Comparison of ENCODE assay signal across 14 cellular contexts in genomic region chrX:15714529-15714928, GRCh38. TPM values are rescaled to one million over a fixed set of nuclear protein-coding genes. Genes with fewer than 3 reads are reported as not detected.
DNase-seq lines count a peak whose midpoint lies in the region; ATAC-seq, FAIRE-seq and TF ChIP-seq lines count a peak whose summit lies in the region.
"Had no signal": no experiment of that assay in that cellular context is flagged by ENCODE, and none has a peak within 500 bp of the region (broad histone marks: within the 10 kb centered on the region; RNA-seq: fewer than 3 reads in every experiment).

No MANE protein-coding gene starts in this region.

- TF ChIP-seq EP300 in upper lobe of left lung (IDR thresholded peaks at IDR 0.05) = no peak

- H3K27ac ChIP-seq in adrenal gland (no peak overlapping the region), keratinocyte (ENCODE audit: control insufficient read depth, insufficient read depth, low read length) (no peak overlapping the region), upper lobe of left lung (no peak overlapping the region)
- H3K27ac ChIP-seq: ovary, transverse colon had no signal

- H3K4me1 ChIP-seq in adrenal gland (replicated peaks in 1 of 2) (no peaks in the 10 kb centered on the region), keratinocyte (ENCODE audit: control insufficient read depth, extremely low read depth, insufficient read depth, low read length) (peaks cover 13% of the 10 kb centered on the region), upper lobe of left lung (no peaks in the 10 kb centered on the region)
- H3K4me1 ChIP-seq: transverse colon had no signal

- H3K9ac ChIP-seq in keratinocyte (ENCODE audit: control insufficient read depth, extremely low read depth, insufficient read depth, low read length) = no peak overlapping the region

- H3K4me3 ChIP-seq in adrenal gland (no peak overlapping the region), keratinocyte (ENCODE audit: control insufficient read depth in 2 of 3, extremely low read depth in 1 of 3, insufficient read depth in 2 of 3, low read depth in 1 of 3, low read length in 3 of 3) (no peak overlapping the region), upper lobe of left lung (no peak overlapping the region)
- H3K4me3 ChIP-seq: ovary, transverse colon had no signal

- H4K20me1 ChIP-seq in keratinocyte (ENCODE audit: control insufficient read depth, extremely low read depth, insufficient read depth, low read length) = no peaks in the 10 kb centered on the region

- peak; percentile 26 for DNase-seq in Ammon's horn (ENCODE audit: low spot score)
- peak; percentile 25 for DNase-seq in LHCN-M2 (ENCODE audit: low read depth)
- peak in 4 of 7 donors; percentile 5 to 59 (median 40) for DNase-seq in adrenal gland
- DNase-seq in keratinocyte (ENCODE audit: low read depth, low spot score) = no peak
- no peak for DNase-seq in upper lobe of left lung
- DNase-seq: AML-193, KG1, midbrain, NCI-H2029 treated with DMSO at 0.1 percent for 48 hours, ovary, transverse colon had no signal

- intact Hi-C loops in adrenal gland (cut with DNase I) = no loop called here

- peak overlapping the region; percentile 48 for H3K4me2 ChIP-seq in keratinocyte (ENCODE audit: control insufficient read depth, extremely low read depth, insufficient read depth, low read depth, low read length)

- H3K36me3 ChIP-seq in adrenal gland (replicated peaks in 1 of 2) (no peaks in the 10 kb centered on the region), keratinocyte (ENCODE audit: control insufficient read depth in 2 of 2, extremely low read depth in 1 of 2, insufficient read depth in 2 of 2, low read length in 2 of 2) (no peaks in the 10 kb centered on the region), upper lobe of left lung (peaks cover 0 to 4% (median 0%) of the 10 kb centered on the region in 4 donors)
- H3K36me3 ChIP-seq: ovary, transverse colon had no signal

- H2AFZ ChIP-seq in keratinocyte (ENCODE audit: control insufficient read depth, low read length) = no peak overlapping the region

- peak; percentile 81 for FAIRE-seq in keratinocyte (lab: Jason Lieb, UNC)

- H3K27me3 ChIP-seq in adrenal gland (no peaks in the 10 kb centered on the region), keratinocyte (ENCODE audit: control insufficient read depth, extremely low read depth, insufficient read depth, low read length) (no peaks in the 10 kb centered on the region), upper lobe of left lung (no peaks in the 10 kb centered on the region)
- H3K27me3 ChIP-seq: ovary, transverse colon had no signal

- dilution Hi-C loops in keratinocyte (cut with MboI; ENCODE audit: extremely low pct_ligation_motif_present, low sequenced_read_pairs) = no loop called here

- TF ChIP-seq POLR2A in adrenal gland (IDR thresholded peaks at IDR 0.05) (no peak), upper lobe of left lung (IDR thresholded peaks at IDR 0.05) (no peak)

- no peak for TF ChIP-seq CTCF in adrenal gland (IDR thresholded peaks at IDR 0.05)
- no peak for TF ChIP-seq CTCF in keratinocyte (optimal IDR thresholded peaks at IDR 0.05 in 1 of 3, IDR thresholded peaks at IDR 0.05 in 1 of 3, conservative IDR thresholded peaks at IDR 0.05 in 1 of 3; ENCODE audit: extremely low read depth in 1 of 3, insufficient read depth in 2 of 3, low read length in 3 of 3)
- TF ChIP-seq CTCF in upper lobe of left lung (IDR thresholded peaks at IDR 0.05) = no peak

- H3K9me3 ChIP-seq in adrenal gland (replicated peaks in 1 of 3) (no peaks in the 10 kb centered on the region), keratinocyte (ENCODE audit: control insufficient read depth, low read depth, low read length) (no peaks in the 10 kb centered on the region), upper lobe of left lung (no peaks in the 10 kb centered on the region)
- H3K9me3 ChIP-seq: ovary, transverse colon had no signal

- 67 to 86% (median 74%) methylated on average over 1 of the region's 1 CpG for WGBS in adrenal gland, 4 donors
- WGBS in upper lobe of left lung, 2 donors = 95% methylated on average over 1 of the region's 1 CpG; no CpG with 5 or more reads in 1 of the 2 donors

- no peaks in the 10 kb centered on the region for H3K79me2 ChIP-seq in keratinocyte (ENCODE audit: control insufficient read depth, insufficient read depth, low read length)

- H3K9me1 ChIP-seq in keratinocyte (ENCODE audit: control insufficient read depth, extremely low read depth, insufficient read depth, low read length) = no peaks in the 10 kb centered on the region

- ATAC-seq in HG03045 (IDR thresholded peaks at IDR 0.05; ENCODE audit: unreplicated experiment) (no peak), HG02798 (IDR thresholded peaks at IDR 0.05; ENCODE audit: poor library complexity, unreplicated experiment) (no peak), upper lobe of left lung (ENCODE audit: low FRiP score in 2 of 2) (no peak), GM18519 (IDR thresholded peaks at IDR 0.05; ENCODE audit: low FRiP score, unreplicated experiment) (no peak)

RNA-seq across cellular contexts. Expression of gene CA5B, which starts 23.5 kb away (rescaled TPM):
- total RNA-seq in LHCN-M2 (2014; rRNA removed) = 18.4 and 29.7 TPM in 2 replicates
- polyA plus RNA-seq in LHCN-M2 (2012) = 6.8 TPM
- total RNA-seq in adrenal gland = 10 to 100 TPM in 4 of 8 donors, 1 to 10 TPM in 4; 3.3 to 21.6 (median 11.0) TPM
- polyA plus RNA-seq in adrenal gland = 1 to 10 TPM; 2.5 to 6.7 (median 4.6) TPM
- 4.1 to 6.8 TPM (median 5.2 TPM) in 3 replicates for polyA plus RNA-seq in keratinocyte
- polyA plus RNA-seq in keratinocyte (2011; ENCODE audit: low read depth) = 4.4 TPM
- polyA plus RNA-seq in keratinocyte (2011; cell fraction: cytosol; rRNA removed) = 2.9 and 5.0 TPM in 2 replicates
- 5.6 and 6.7 TPM in 2 replicates for polyA plus RNA-seq in keratinocyte (2011; cell fraction: nucleus; rRNA removed)
- 2.4 and 4.5 TPM in 2 replicates for polyA plus RNA-seq in keratinocyte (2012; ENCODE audit: low replicate concordance)
- 5.4 to 13.2 TPM (median 11.8 TPM) in 3 replicates for polyA minus RNA-seq in keratinocyte
- 2.3 TPM for polyA minus RNA-seq in keratinocyte (2011; cell fraction: cytosol; rRNA and poly(A)+ RNA removed)
- 7.8 and 10.8 TPM in 2 replicates for polyA minus RNA-seq in keratinocyte (2011; cell fraction: nucleus; rRNA and poly(A)+ RNA removed)
- total RNA-seq in upper lobe of left lung = 10 to 100 TPM in 5 of 6 donors, 1 to 10 TPM in 1; 9.9 to 35.6 (median 17.4) TPM

RNA-seq across cellular contexts. Expression of gene CLTRN, which starts 49.9 kb away (rescaled TPM):
- not detected in 2 replicates for total RNA-seq in LHCN-M2 (2014; rRNA removed)
- polyA plus RNA-seq in LHCN-M2 (2012) = 0.07 TPM
- 1 to 10 TPM in 1 of 8 donors, under 1 TPM in 6, not detected in 1; 0.14 to 1.6 (median 0.46) TPM for total RNA-seq in adrenal gland
- polyA plus RNA-seq in adrenal gland = 1 to 10 TPM; 1.3 to 1.8 (median 1.4) TPM
- 0.79 to 1.4 TPM (median 1.3 TPM) in 3 replicates for polyA plus RNA-seq in keratinocyte
- 5.7 TPM for polyA plus RNA-seq in keratinocyte (2011; ENCODE audit: low read depth)
- polyA plus RNA-seq in keratinocyte (2011; cell fraction: cytosol; rRNA removed) = 0.86 and 2.1 TPM in 2 replicates
- 1.0 and 1.3 TPM in 2 replicates for polyA plus RNA-seq in keratinocyte (2011; cell fraction: nucleus; rRNA removed)
- polyA plus RNA-seq in keratinocyte (2012; ENCODE audit: low replicate concordance) = 0.52 and 1.4 TPM in 2 replicates
- 0.59 to 0.77 TPM in 2 of 3 replicates, not detected in the other for polyA minus RNA-seq in keratinocyte
- not detected for polyA minus RNA-seq in keratinocyte (2011; cell fraction: cytosol; rRNA and poly(A)+ RNA removed)
- polyA minus RNA-seq in keratinocyte (2011; cell fraction: nucleus; rRNA and poly(A)+ RNA removed) = not detected in 2 replicates
- total RNA-seq in upper lobe of left lung = 1 to 10 TPM in 4 of 6 donors, under 1 TPM in 1, not detected in 1; 0.88 to 7.9 (median 1.3) TPM

Comparison
In these comparisons a context has a peak if more than half of its experiments do, and no peak if none do; other contexts are left out.
1. DNase-seq: peak in Ammon's horn (single experiment), LHCN-M2 (single experiment) and adrenal gland (4 of 7); none in keratinocyte (single experiment) and upper lobe of left lung (0 of 2).